ENCODE assay signal across 28 cellular contexts in the genomic region with DNA sequence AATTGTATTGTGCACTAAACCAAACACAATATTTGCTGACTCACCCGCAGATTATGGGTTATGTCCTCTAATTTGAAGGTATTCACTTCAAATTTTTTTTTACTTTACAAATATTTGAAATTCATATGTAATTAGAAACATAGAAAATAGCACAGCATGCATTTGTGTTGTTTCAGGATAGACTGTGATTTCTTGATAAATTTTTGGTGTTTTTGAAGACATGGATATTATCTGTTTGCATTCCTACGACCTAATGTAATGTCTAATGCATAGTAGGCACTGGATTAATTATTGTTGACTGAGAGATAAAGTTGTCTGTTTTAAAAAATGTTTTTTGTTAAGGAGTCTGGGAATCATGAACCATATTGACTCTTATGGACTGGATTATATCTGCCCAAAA.
"Had no signal": no experiment of that assay in that cellular context is flagged by ENCODE, and none has a peak within 500 bp of the region (broad histone marks: within the 10 kb centered on the region; RNA-seq: fewer than 3 reads in every experiment).

No MANE protein-coding gene starts in this region.

- DNase-seq: dorsolateral prefrontal cortex; effector CD4-positive, alpha-beta T cell; foreskin keratinocyte; heart left ventricle; kidney; mucosa of descending colon; naive B cell; pancreas; retina; right lobe of liver; small intestine; stimulated activated CD4-positive, alpha-beta T cell treated with anti-CD3 and anti-CD28 coated beads, Interleukin-15, amount 100 ng/mL, for 24 hours; stimulated activated CD4-positive, alpha-beta T cell treated with anti-CD3 and anti-CD28 coated beads, Interleukin-2, amount 100 ng/mL, for 48 hours; stimulated activated naive B cell treated with anti-CD40 and anti-IgM and Interleukin-4, amounts not matched to agents 10 μg/mL and 1 μg/mL and 100 μg/mL, for 72 hours; upper lobe of left lung had no signal

- H3K36me3 Mint-ChIP-seq: memory B cell; naive B cell; stimulated activated naive B cell treated with anti-CD40 and anti-IgM and Interleukin-4, amounts not matched to agents 10 μg/mL and 1 μg/mL and 100 μg/mL, for 72 hours had no signal

- H3K4me3 Mint-ChIP-seq: memory B cell; naive B cell; natural killer cell treated with Interleukin-12 subunit alpha and Interleukin-12 subunit beta and Interleukin-15 and Interleukin-18, amount 100 ng/mL, for 72 hours; neural crest cell; stimulated activated naive B cell treated with anti-CD40 and anti-IgM and Interleukin-4, amounts not matched to agents 10 μg/mL and 1 μg/mL and 100 μg/mL, for 72 hours; stimulated activated naive CD8-positive, alpha-beta T cell treated with anti-CD3 and anti-CD28 coated beads, Interleukin-15, Interleukin-2, amounts not matched to agents 100 ng/mL and 50 ng/mL, for 24 hours had no signal

- H3K4me1 Mint-ChIP-seq: memory B cell; naive B cell; neural crest cell; stimulated activated naive B cell treated with anti-CD40 and anti-IgM and Interleukin-4, amounts not matched to agents 10 μg/mL and 1 μg/mL and 100 μg/mL, for 72 hours had no signal

- H3K9me3 ChIP-seq: gastroesophageal sphincter, heart left ventricle, mucosa of descending colon, neutrophil, pancreas, right lobe of liver, thoracic aorta, tibial nerve, upper lobe of left lung had no signal

- H3K36me3 ChIP-seq: gastroesophageal sphincter, heart left ventricle, neutrophil, pancreas, right lobe of liver, thoracic aorta, tibial nerve, upper lobe of left lung had no signal

- H3K27me3 ChIP-seq: dorsolateral prefrontal cortex, foreskin keratinocyte, gastroesophageal sphincter, heart left ventricle, hepatocyte, neutrophil, pancreas, right lobe of liver, tibial nerve, upper lobe of left lung had no signal

- H3K4me1 ChIP-seq: gastroesophageal sphincter, heart left ventricle, pancreas, right lobe of liver, upper lobe of left lung had no signal

- H3K4me2 ChIP-seq: hepatocyte had no signal

- H2AFZ ChIP-seq: hepatocyte had no signal

- H3K27ac ChIP-seq: dorsolateral prefrontal cortex, epithelial cell of prostate, foreskin keratinocyte, gastroesophageal sphincter, heart left ventricle, hepatocyte, neutrophil, pancreas, right lobe of liver, thoracic aorta, tibial nerve, upper lobe of left lung had no signal

- H3K27me3 Mint-ChIP-seq: memory B cell; naive B cell; natural killer cell treated with Interleukin-12 subunit alpha and Interleukin-12 subunit beta and Interleukin-15 and Interleukin-18, amount 100 ng/mL, for 72 hours; stimulated activated naive B cell treated with anti-CD40 and anti-IgM and Interleukin-4, amounts not matched to agents 10 μg/mL and 1 μg/mL and 100 μg/mL, for 72 hours; stimulated activated naive CD8-positive, alpha-beta T cell treated with anti-CD3 and anti-CD28 coated beads, Interleukin-15, Interleukin-2, amounts not matched to agents 100 ng/mL and 50 ng/mL, for 24 hours had no signal

- H3K79me2 ChIP-seq: hepatocyte had no signal

- H3K9me3 Mint-ChIP-seq: neural crest cell had no signal

- H3K27ac Mint-ChIP-seq: memory B cell; naive B cell; natural killer cell treated with Interleukin-12 subunit alpha and Interleukin-12 subunit beta and Interleukin-15 and Interleukin-18, amount 100 ng/mL, for 72 hours; stimulated activated naive B cell treated with anti-CD40 and anti-IgM and Interleukin-4, amounts not matched to agents 10 μg/mL and 1 μg/mL and 100 μg/mL, for 72 hours; stimulated activated naive CD8-positive, alpha-beta T cell treated with anti-CD3 and anti-CD28 coated beads, Interleukin-15, Interleukin-2, amounts not matched to agents 100 ng/mL and 50 ng/mL, for 24 hours had no signal

- H3K4me3 ChIP-seq: dorsolateral prefrontal cortex, gastroesophageal sphincter, heart left ventricle, hepatocyte, lung, mucosa of descending colon, pancreas, right lobe of liver, thoracic aorta, tibial nerve, upper lobe of left lung had no signal

- ATAC-seq: esophagus mucosa; foreskin keratinocyte; gastroesophageal sphincter; heart left ventricle; left lobe of liver; mucosa of descending colon; natural killer cell treated with Interleukin-12 subunit alpha and Interleukin-12 subunit beta and Interleukin-15 and Interleukin-18, amount 100 ng/mL, for 72 hours; pancreas; right lobe of liver; stimulated activated naive B cell treated with anti-CD40 and anti-IgM and Interleukin-4, amounts not matched to agents 10 μg/mL and 1 μg/mL and 100 μg/mL, for 72 hours had no signal
